ENCODE assay signal across 8 cellular contexts in genomic region chr6:142945446-142946180, GRCh38. TPM values are rescaled to one million over a fixed set of nuclear protein-coding genes. Genes with fewer than 3 reads are reported as not detected.
DNase-seq lines count a peak whose midpoint lies in the region; ATAC-seq and TF ChIP-seq lines count a peak whose summit lies in the region.

No MANE protein-coding gene starts in this region.

- ATAC-seq in activated T-helper 17 cell treated with anti-CD3 and anti-CD28 coated beads, Interleukin-2, amount 50 U/mL, for 72 hours (replicated peaks) = peak; percentile 5
- no peak for ATAC-seq in GM18861 (IDR thresholded peaks at IDR 0.05; ENCODE audit: unreplicated experiment)

- peak overlapping the region; percentile 90 for H3K4me3 Mint-ChIP-seq in activated T-helper 17 cell treated with anti-CD3 and anti-CD28 coated beads, Interleukin-2, amount 50 U/mL, for 72 hours

- H3K27ac Mint-ChIP-seq in activated T-helper 17 cell treated with anti-CD3 and anti-CD28 coated beads, Interleukin-2, amount 50 U/mL, for 72 hours = peak overlapping the region; percentile 100

- TF ChIP-seq CTCF in fibroblast of pulmonary artery (IDR thresholded peaks at IDR 0.05; ENCODE audit: low read length, missing control alignments) (no peak), neural cell (IDR thresholded peaks at IDR 0.05; ENCODE audit: poor library complexity, severe bottlenecking) (peak; percentile 6)

- H3F3A ChIP-seq in neural cell (ENCODE audit: insufficient read depth, low read length, poor library complexity, severe bottlenecking) = peaks cover 13% of the 10 kb centered on the region

- no peak for TF ChIP-seq EP300 in neural cell (conservative IDR thresholded peaks at IDR 0.05; ENCODE audit: poor library complexity, severe bottlenecking)

- no peaks in the 10 kb centered on the region for H4K20me1 ChIP-seq in neural cell (ENCODE audit: insufficient read depth)

- no peaks in the 10 kb centered on the region for H3K9me3 Mint-ChIP-seq in activated T-helper 17 cell treated with anti-CD3 and anti-CD28 coated beads, Interleukin-2, amount 50 U/mL, for 72 hours

- H3K36me3 ChIP-seq in ES-I3 (ENCODE audit: insufficient read depth, low read length) (no peaks in the 10 kb centered on the region), neural cell (ENCODE audit: insufficient read depth, low read length) (no peaks in the 10 kb centered on the region)

- H3K27me3 Mint-ChIP-seq in activated T-helper 17 cell treated with anti-CD3 and anti-CD28 coated beads, Interleukin-2, amount 50 U/mL, for 72 hours = no peaks in the 10 kb centered on the region

- H3K4me2 ChIP-seq in neural cell (ENCODE audit: low read length) = no peak overlapping the region

- peak overlapping the region; percentile 67 for H2AFZ ChIP-seq in neural cell (ENCODE audit: low read depth, low read length)

- peaks cover 5% of the 10 kb centered on the region for H3K27me3 ChIP-seq in neural cell (ENCODE audit: insufficient read depth, low read depth, low read length)

- H3K9ac ChIP-seq in ES-I3 (ENCODE audit: low read depth, low read length) = peak overlapping the region; percentile 96
- H3K9ac ChIP-seq in neural cell (ENCODE audit: low read length) = peak overlapping the region; percentile 100

- H3K4me1 Mint-ChIP-seq in activated T-helper 17 cell treated with anti-CD3 and anti-CD28 coated beads, Interleukin-2, amount 50 U/mL, for 72 hours = peaks cover 21% of the 10 kb centered on the region

- H3K27ac ChIP-seq in neural cell (ENCODE audit: low read length) (peak overlapping the region; percentile 99), substantia nigra (ENCODE audit: low read depth, low read length, poor library complexity, severe bottlenecking) (peak overlapping the region; percentile 93)

- DNase-seq in HCEC 1CT (peak; percentile 62), NCI-H774 (lab: John Stamatoyannopoulos, UW) (peak; percentile 56), fibroblast of pulmonary artery (ENCODE audit: low read depth) (no peak), substantia nigra (lab: John Stamatoyannopoulos, UW) (peak in 38 of 49 donors; percentile 32 to 83 (median 64))

- peaks cover 54% of the 10 kb centered on the region for H3K36me3 Mint-ChIP-seq in activated T-helper 17 cell treated with anti-CD3 and anti-CD28 coated beads, Interleukin-2, amount 50 U/mL, for 72 hours (ENCODE audit: low read depth)

- no peaks in the 10 kb centered on the region for H3K9me3 ChIP-seq in ES-I3 (ENCODE audit: control insufficient read depth, insufficient read depth, low read length)
- no peaks in the 10 kb centered on the region for H3K9me3 ChIP-seq in neural cell (ENCODE audit: low read length)

- no peak for TF ChIP-seq RAD21 in neural cell (conservative IDR thresholded peaks at IDR 0.05)

- H3K4me3 ChIP-seq in fibroblast of pulmonary artery (replicated peaks; ENCODE audit: low read depth, low read length) (peak overlapping the region; percentile 97), neural cell (ENCODE audit: low read length) (peak overlapping the region; percentile 89)

- 0 out of 2 replicates have a peak, but pooled peaks cover 5% of the 10 kb centered on the region for H3K4me1 ChIP-seq in ES-I3 (ENCODE audit: insufficient read depth, low read length)

- peaks cover 25% of the 10 kb centered on the region for H3K79me2 ChIP-seq in neural cell (replicated peaks; ENCODE audit: insufficient read depth, low read length)

- no peaks in the 10 kb centered on the region for H3K9me2 ChIP-seq in neural cell (ENCODE audit: insufficient read depth, low read length)

TF ChIP-seq in neural cell, 6 proteins besides CTCF, POLR2A, EP300 and RAD21:
- TF ChIP-seq TAF1 (IDR thresholded peaks at IDR 0.05; ENCODE audit: low read depth) = peak; percentile 71
- no peak for TF ChIP-seq MXI1 (conservative IDR thresholded peaks at IDR 0.05; ENCODE audit: poor library complexity, severe bottlenecking)
- TF ChIP-seq SMC3 (conservative IDR thresholded peaks at IDR 0.05; ENCODE audit: poor library complexity) = peak; percentile 13
- TF ChIP-seq EZH2 (IDR thresholded peaks at IDR 0.05; ENCODE audit: borderline replicate concordance, insufficient read depth, low read length, poor library complexity, severe bottlenecking) = no peak
- TF ChIP-seq REST (IDR thresholded peaks at IDR 0.05; ENCODE audit: borderline replicate concordance) = peak; percentile 51
- TF ChIP-seq POLR2AphosphoS5 (IDR thresholded peaks at IDR 0.05) = no peak

RNA-seq across cellular contexts. Expression of gene HIVEP2, which starts 0.6 kb away (rescaled TPM):
- total RNA-seq in activated T-helper 17 cell treated with anti-CD3 and anti-CD28 coated beads, Interleukin-2, amount 50 U/mL, for 72 hours = 10 to 100 TPM; 33.0 to 53.5 TPM
- 6.0 and 6.9 TPM in 2 replicates for polyA plus RNA-seq in neural cell
- 43.3 and 51.5 TPM in 2 replicates for polyA minus RNA-seq in neural cell
